In genomic region chr20:50727792-50728485, GRCh38 we compare ENCODE assay signal across 15 cellular contexts. TPM values are rescaled to one million over a fixed set of nuclear protein-coding genes. Genes with fewer than 3 reads are reported as not detected.
DNase-seq lines count a peak whose midpoint lies in the region; ATAC-seq and TF ChIP-seq lines count a peak whose summit lies in the region.
"Had no signal": no experiment of that assay in that cellular context is flagged by ENCODE, and none has a peak within 500 bp of the region (broad histone marks: within the 10 kb centered on the region; RNA-seq: fewer than 3 reads in every experiment).

No MANE protein-coding gene starts in this region.

- peaks cover 3% of the 10 kb centered on the region; the same call in 1 of the 2 replicates for H4K20me1 ChIP-seq in GM23338 (replicated peaks; ENCODE audit: insufficient read depth)

- no peak overlapping the region for H3K4me2 ChIP-seq in GM23338

- peaks cover 14% of the 10 kb centered on the region for H3K79me2 ChIP-seq in GM23338 (replicated peaks; ENCODE audit: insufficient read depth)

- intact Hi-C loops in posterior vena cava (cut with DNase I) (no loop called here), thyroid gland (cut with DNase I) (no loop called here), sigmoid colon (cut with DNase I) (no loop called here)

- H3K9me2 ChIP-seq in GM23338 (ENCODE audit: insufficient read depth) = no peaks in the 10 kb centered on the region

- DNase-seq in GM23338 (ENCODE audit: low spot score) (no peak), glomerular visceral epithelial cell (ENCODE audit: extremely low spot score) (peak; percentile 89), posterior vena cava (ENCODE audit: low spot score) (peak; percentile 20), thyroid gland (no peak), sigmoid colon (no peak), HCEC 1CT (no peak), NCI-H2196 treated with DMSO at 0.1 percent for 48 hours (lab: John Stamatoyannopoulos, UW; ENCODE audit: unreplicated experiment) (no peak)
- DNase-seq: activated CD4-positive, alpha-beta T cell treated with anti-CD3 and anti-CD28 coated beads, Interleukin-2, amount 10 ng/mL, durations not matched to agents 7 days and 5 days; activated gamma-delta T cell; EL; NCI-H146; NCI-H774; T-cell had no signal

- TF ChIP-seq CTCF in GM23338 (conservative IDR thresholded peaks at IDR 0.05; ENCODE audit: low read depth in 2 of 2) (no peak), VCaP (conservative IDR thresholded peaks at IDR 0.05) (no peak), thyroid gland (IDR thresholded peaks at IDR 0.05) (no peak), sigmoid colon (IDR thresholded peaks at IDR 0.05) (no peak)

- ATAC-seq in GM23338 = no peak
- ATAC-seq: T-cell had no signal

- H3K27me3 ChIP-seq in GM23338 (ENCODE audit: insufficient read depth) = no peaks in the 10 kb centered on the region
- H3K27me3 ChIP-seq in thyroid gland = no peaks in the 10 kb centered on the region
- no peaks in the 10 kb centered on the region for H3K27me3 ChIP-seq in sigmoid colon

- H3K27ac ChIP-seq in GM23338 (ENCODE audit: low read depth) = peak overlapping the region; percentile 35; the same call in 1 of the 2 replicates
- H3K27ac ChIP-seq in VCaP = peak overlapping the region; percentile 96
- no peak overlapping the region for H3K27ac ChIP-seq in thyroid gland
- peak overlapping the region in 1 of 4 donors; percentile 12 for H3K27ac ChIP-seq in sigmoid colon

- H3K4me3 ChIP-seq in GM23338 (no peak overlapping the region), thyroid gland (replicated peaks in 1 of 3) (no peak overlapping the region), sigmoid colon (no peak overlapping the region)

- no peaks in the 10 kb centered on the region for H3K36me3 ChIP-seq in GM23338 (ENCODE audit: insufficient read depth)
- H3K36me3 ChIP-seq in thyroid gland = no peaks in the 10 kb centered on the region
- no peaks in the 10 kb centered on the region for H3K36me3 ChIP-seq in sigmoid colon

- peaks cover 9% of the 10 kb centered on the region for H3K27me3 Mint-ChIP-seq in GM23338 (ENCODE audit: insufficient read depth, low read depth, poor library complexity)
- H3K27me3 Mint-ChIP-seq: activated CD4-positive, alpha-beta T cell treated with anti-CD3 and anti-CD28 coated beads, Interleukin-2, amount 10 ng/mL, durations not matched to agents 7 days and 5 days; T-cell had no signal

- H3K4me3 Mint-ChIP-seq in GM23338 = no peak overlapping the region
- H3K4me3 Mint-ChIP-seq: activated CD4-positive, alpha-beta T cell treated with anti-CD3 and anti-CD28 coated beads, Interleukin-2, amount 10 ng/mL, durations not matched to agents 7 days and 5 days; T-cell had no signal

- H3K9me3 ChIP-seq in thyroid gland (no peaks in the 10 kb centered on the region), sigmoid colon (no peaks in the 10 kb centered on the region)

- no peaks in the 10 kb centered on the region for H3K9me3 Mint-ChIP-seq in GM23338
- H3K9me3 Mint-ChIP-seq: activated CD4-positive, alpha-beta T cell treated with anti-CD3 and anti-CD28 coated beads, Interleukin-2, amount 10 ng/mL, durations not matched to agents 7 days and 5 days; neural crest cell; T-cell had no signal

- H3K36me3 Mint-ChIP-seq in GM23338 (ENCODE audit: low read depth) = peaks cover 4% of the 10 kb centered on the region; the same call in 1 of the 3 replicates
- H3K36me3 Mint-ChIP-seq: T-cell had no signal

- WGBS in thyroid gland, 2 donors = 71 to 83% methylated on average over 8 of the region's 8 CpGs
- 67 to 76% methylated on average over 8 of the region's 8 CpGs for WGBS in sigmoid colon, 2 donors

- H3K4me1 Mint-ChIP-seq in GM23338 = peaks cover 22% of the 10 kb centered on the region

- peak overlapping the region; percentile 54; the same call in 1 of the 2 replicates for H2AFZ ChIP-seq in GM23338

- H3K27ac Mint-ChIP-seq in GM23338 = no peak overlapping the region
- H3K27ac Mint-ChIP-seq: activated CD4-positive, alpha-beta T cell treated with anti-CD3 and anti-CD28 coated beads, Interleukin-2, amount 10 ng/mL, durations not matched to agents 7 days and 5 days had no signal

- no peak for TF ChIP-seq POLR2A in thyroid gland (IDR thresholded peaks at IDR 0.05)
- no peak for TF ChIP-seq POLR2A in sigmoid colon (IDR thresholded peaks at IDR 0.05)

- TF ChIP-seq EP300 in sigmoid colon (IDR thresholded peaks at IDR 0.05) = no peak

- H3K4me1 ChIP-seq in GM23338 (ENCODE audit: insufficient read depth) (peaks cover 36% of the 10 kb centered on the region), thyroid gland (peaks cover 13 to 39% of the 10 kb centered on the region in 2 donors), sigmoid colon (peaks cover 0 to 39% (median 30%) of the 10 kb centered on the region in 4 donors)

- peaks cover 11% of the 10 kb centered on the region; the same call in 1 of the 2 replicates for H3F3A ChIP-seq in GM23338 (replicated peaks; ENCODE audit: low read depth)

TF ChIP-seq in GM23338, 12 proteins besides CTCF, POLR2A, EP300 and RAD21:
- TF ChIP-seq ZNF114 (CRISPR knock-in tag; IDR thresholded peaks at IDR 0.05) (no peak), ZNF331 (CRISPR knock-in tag; IDR thresholded peaks at IDR 0.05; ENCODE audit: low read depth) (no peak), NANOG (IDR thresholded peaks at IDR 0.05; ENCODE audit: borderline replicate concordance) (no peak), EZH2phosphoT487 (IDR thresholded peaks at IDR 0.05; ENCODE audit: unreplicated experiment) (no peak), JUNB (IDR thresholded peaks at IDR 0.05; ENCODE audit: unreplicated experiment) (no peak)
- TF ChIP-seq, protein P1, sequence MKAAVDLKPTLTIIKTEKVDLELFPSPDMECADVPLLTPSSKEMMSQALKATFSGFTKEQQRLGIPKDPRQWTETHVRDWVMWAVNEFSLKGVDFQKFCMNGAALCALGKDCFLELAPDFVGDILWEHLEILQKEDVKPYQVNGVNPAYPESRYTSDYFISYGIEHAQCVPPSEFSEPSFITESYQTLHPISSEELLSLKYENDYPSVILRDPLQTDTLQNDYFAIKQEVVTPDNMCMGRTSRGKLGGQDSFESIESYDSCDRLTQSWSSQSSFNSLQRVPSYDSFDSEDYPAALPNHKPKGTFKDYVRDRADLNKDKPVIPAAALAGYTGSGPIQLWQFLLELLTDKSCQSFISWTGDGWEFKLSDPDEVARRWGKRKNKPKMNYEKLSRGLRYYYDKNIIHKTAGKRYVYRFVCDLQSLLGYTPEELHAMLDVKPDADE (IDR thresholded peaks at IDR 0.05) = no peak

RNA-seq across cellular contexts. Expression of gene PARD6B, which starts 3.4 kb away (rescaled TPM):
- total RNA-seq in GM23338 (2014; rRNA removed; shearing (Covaris generic)) = 29.2 and 39.7 TPM in 2 replicates
- polyA plus RNA-seq in GM23338 (2016; fragmentation: Nextera tagmentation; extraction: Ambion mirVana) = 20.0 and 23.5 TPM in 2 replicates
- 1 to 10 TPM; 1.0 to 1.4 TPM for total RNA-seq in posterior vena cava
- 10 to 100 TPM; 14.3 to 18.1 (median 17.7) TPM for total RNA-seq in thyroid gland
- 1 to 10 TPM in 2 of 4 donors, under 1 TPM in 2; 0.83 to 1.8 (median 1.2) TPM for total RNA-seq in sigmoid colon
- 1 to 10 TPM; 2.4 to 5.1 (median 3.0) TPM for polyA plus RNA-seq in sigmoid colon

RNA-seq across cellular contexts. Expression of gene RIPOR3, which starts 36.6 kb away (rescaled TPM):
- total RNA-seq in GM23338 (2014; rRNA removed; shearing (Covaris generic)) = 6.0 and 6.3 TPM in 2 replicates
- polyA plus RNA-seq in GM23338 (2016; fragmentation: Nextera tagmentation; extraction: Ambion mirVana) (3.9 and 4.9 TPM in 2 replicates), sigmoid colon (1 to 10 TPM in 2 of 3 donors, under 1 TPM in 1; 0.92 to 7.8 (median 4.8) TPM)
- total RNA-seq in posterior vena cava (10 to 100 TPM; 10.6 to 11.2 TPM), thyroid gland (10 to 100 TPM in 1 of 4 donors, 1 to 10 TPM in 3; 6.2 to 23.9 (median 9.5) TPM), sigmoid colon (10 to 100 TPM in 3 of 4 donors, 1 to 10 TPM in 1; 9.4 to 28.0 (median 15.1) TPM)
- total RNA-seq: activated CD4-positive, alpha-beta T cell treated with anti-CD3 and anti-CD28 coated beads, Interleukin-2, amount 10 ng/mL, durations not matched to agents 7 days and 5 days had no signal

Comparison
In these comparisons a context has a peak if more than half of its experiments do, and no peak if none do; other contexts are left out.
1. DNase-seq: peak in glomerular visceral epithelial cell (single experiment) and posterior vena cava (single experiment); none in GM23338 (single experiment), thyroid gland (0 of 2), sigmoid colon (single experiment), HCEC 1CT (single experiment) and NCI-H2196 treated with DMSO at 0.1 percent for 48 hours (single experiment).
2. H3K27ac ChIP-seq: peak in GM23338 (single experiment) and VCaP (single experiment); none in thyroid gland (0 of 3).
3. RNA of gene PARD6B, which starts 3.4 kb away (total RNA-seq): 29.2 to 39.7 TPM in GM23338 and 14.3 to 18.1 TPM in thyroid gland; 0.83 to 1.8 TPM in sigmoid colon and 1.0 to 1.4 TPM in posterior vena cava; every median in the first group is over 4 times any median in the second.